ENCODE assay signal across 1 cellular context in the genomic region with DNA sequence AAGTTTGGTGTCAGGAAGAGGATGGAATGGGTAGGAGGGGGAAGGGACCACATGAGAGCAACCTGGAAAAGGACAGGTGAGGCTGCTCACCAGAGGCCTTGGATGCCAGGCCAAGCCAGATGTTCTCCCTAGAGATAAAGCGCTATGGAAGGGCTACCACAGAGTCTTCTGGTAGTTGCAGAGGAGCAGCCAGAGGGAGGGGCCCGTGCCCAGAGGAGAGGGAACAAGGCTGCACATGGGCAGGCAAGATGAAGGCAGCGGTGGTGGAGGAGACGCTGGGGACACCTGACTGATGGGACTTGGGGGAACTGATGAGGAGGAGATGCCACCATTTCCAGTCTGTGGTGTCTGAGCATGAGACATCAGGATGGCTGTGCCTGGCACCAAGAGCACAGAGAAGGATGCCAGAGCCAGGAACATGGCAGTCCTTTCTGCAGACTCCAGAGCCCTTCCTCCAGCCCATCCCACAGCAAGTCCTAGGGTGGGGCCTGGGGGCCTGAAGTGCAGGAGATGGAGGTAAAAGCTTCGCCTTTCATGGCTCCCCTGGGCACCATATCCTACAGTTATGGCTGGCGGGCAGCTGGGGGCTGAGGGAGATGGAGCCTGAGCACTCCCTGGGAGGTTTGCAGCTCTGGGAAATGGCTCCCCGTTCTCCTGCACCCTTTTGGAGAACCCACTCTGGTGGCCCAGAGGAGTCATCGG.
TF ChIP-seq lines count a peak whose summit lies in the region.

No MANE protein-coding gene starts in this region.

TF ChIP-seq in K562, 482 proteins besides CTCF, POLR2A, EP300 and RAD21:
- TF ChIP-seq, protein P1, sequence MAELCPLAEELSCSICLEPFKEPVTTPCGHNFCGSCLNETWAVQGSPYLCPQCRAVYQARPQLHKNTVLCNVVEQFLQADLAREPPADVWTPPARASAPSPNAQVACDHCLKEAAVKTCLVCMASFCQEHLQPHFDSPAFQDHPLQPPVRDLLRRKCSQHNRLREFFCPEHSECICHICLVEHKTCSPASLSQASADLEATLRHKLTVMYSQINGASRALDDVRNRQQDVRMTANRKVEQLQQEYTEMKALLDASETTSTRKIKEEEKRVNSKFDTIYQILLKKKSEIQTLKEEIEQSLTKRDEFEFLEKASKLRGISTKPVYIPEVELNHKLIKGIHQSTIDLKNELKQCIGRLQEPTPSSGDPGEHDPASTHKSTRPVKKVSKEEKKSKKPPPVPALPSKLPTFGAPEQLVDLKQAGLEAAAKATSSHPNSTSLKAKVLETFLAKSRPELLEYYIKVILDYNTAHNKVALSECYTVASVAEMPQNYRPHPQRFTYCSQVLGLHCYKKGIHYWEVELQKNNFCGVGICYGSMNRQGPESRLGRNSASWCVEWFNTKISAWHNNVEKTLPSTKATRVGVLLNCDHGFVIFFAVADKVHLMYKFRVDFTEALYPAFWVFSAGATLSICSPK (IDR thresholded peaks at IDR 0.05; ENCODE audit: borderline replicate concordance): no peak
- peak; percentile 16; the same call in 1 of the 2 replicates for TF ChIP-seq POLR2G (IDR thresholded peaks at IDR 0.05; ENCODE audit: low read depth, low read length)
